Comparison of ENCODE assay signal across 1 cellular context in the genomic region with DNA sequence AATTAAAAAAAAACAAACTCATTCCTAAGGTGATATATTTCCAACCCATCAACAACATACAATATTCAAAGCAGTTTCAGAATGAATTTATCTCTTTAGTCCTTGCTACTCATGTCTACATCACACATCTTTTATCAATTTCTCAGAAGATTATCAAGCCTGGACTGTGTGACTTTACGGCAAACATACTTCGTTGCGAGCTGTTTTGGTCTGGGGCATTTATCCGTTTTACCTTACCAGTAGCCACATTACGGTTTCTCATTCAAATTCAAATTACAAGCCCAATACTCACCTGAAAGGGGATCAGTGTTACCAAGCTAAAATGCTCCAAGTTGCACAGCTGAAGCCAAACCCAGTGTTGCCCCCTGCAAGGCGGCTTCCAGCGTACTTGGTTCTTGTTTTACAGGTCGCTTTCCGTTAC.
TF ChIP-seq lines count a peak whose summit lies in the region.

No MANE protein-coding gene starts in this region.

TF ChIP-seq in endothelial cell of umbilical vein, 7 proteins besides CTCF, POLR2A, EP300 and RAD21:
- no peak for TF ChIP-seq GATA2 (IDR thresholded peaks at IDR 0.05; ENCODE audit: insufficient read depth, insufficient read length, low read depth, low read length)
- TF ChIP-seq, protein P1, sequence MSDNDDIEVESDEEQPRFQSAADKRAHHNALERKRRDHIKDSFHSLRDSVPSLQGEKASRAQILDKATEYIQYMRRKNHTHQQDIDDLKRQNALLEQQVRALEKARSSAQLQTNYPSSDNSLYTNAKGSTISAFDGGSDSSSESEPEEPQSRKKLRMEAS (IDR thresholded peaks at IDR 0.05; ENCODE audit: insufficient read depth, insufficient read length), result no peak
- TF ChIP-seq POLR2AphosphoS5 (IDR thresholded peaks at IDR 0.05; ENCODE audit: insufficient read depth, low read depth, low read length), result no peak
- no peak for TF ChIP-seq JUN (IDR thresholded peaks at IDR 0.05; ENCODE audit: borderline replicate concordance, insufficient read depth, insufficient read length, low read depth)
- no peak for TF ChIP-seq FOS (IDR thresholded peaks at IDR 0.05; ENCODE audit: borderline replicate concordance, insufficient read depth, low read length)
- no peak for TF ChIP-seq EZH2 (IDR thresholded peaks at IDR 0.05; ENCODE audit: borderline replicate concordance, low read depth, low read length, severe bottlenecking)
- no peak for TF ChIP-seq MYC (IDR thresholded peaks at IDR 0.05; ENCODE audit: low read depth, low read length)
TF ChIP-seq in endothelial cell of umbilical vein: peak in this region for 0.
